ENCODE assay signal across 1 cellular context in genomic region chr9:133994359-133995011, GRCh38.
TF ChIP-seq lines count a peak whose summit lies in the region.

No MANE protein-coding gene starts in this region.

TF ChIP-seq in HepG2, 621 proteins besides CTCF, POLR2A, EP300 and RAD21 (continued from another document and continues in another):
- TF ChIP-seq AHDC1 (CRISPR knock-in tag; IDR thresholded peaks at IDR 0.05; ENCODE audit: borderline replicate concordance) (no peak), ZNF564 (CRISPR knock-in tag; IDR thresholded peaks at IDR 0.05) (no peak), ZNF574 (CRISPR knock-in tag; IDR thresholded peaks at IDR 0.05) (peak; percentile 41; the same call in 1 of the 2 replicates), RXRA (CRISPR knock-in tag; IDR thresholded peaks at IDR 0.05) (0 out of 2 replicates have a peak, but pooled peaks have one; percentile 54), FOXP4 (CRISPR knock-in tag; IDR thresholded peaks at IDR 0.05) (0 out of 2 replicates have a peak, but pooled peaks have one; percentile 7), AKAP8 (CRISPR knock-in tag; IDR thresholded peaks at IDR 0.05) (peak; percentile 30; the same call in 1 of the 2 replicates), SAP130 (CRISPR knock-in tag; IDR thresholded peaks at IDR 0.05; ENCODE audit: low read depth) (peak; percentile 57), TFDP1 (CRISPR knock-in tag; IDR thresholded peaks at IDR 0.05; ENCODE audit: borderline replicate concordance) (0 out of 2 replicates have a peak, but pooled peaks have one; percentile 20), KDM4B (CRISPR knock-in tag; IDR thresholded peaks at IDR 0.05) (0 out of 2 replicates have a peak, but pooled peaks have one; percentile 30), HDAC1 (CRISPR knock-in tag; IDR thresholded peaks at IDR 0.05) (no peak), ZNF580 (CRISPR knock-in tag; IDR thresholded peaks at IDR 0.05; ENCODE audit: borderline replicate concordance, low read depth) (peak; percentile 52; the same call in 1 of the 2 replicates), PATZ1 (CRISPR knock-in tag; IDR thresholded peaks at IDR 0.05) (peak; percentile 68), ZBTB33 (CRISPR knock-in tag; IDR thresholded peaks at IDR 0.05) (peak; percentile 81), ZBTB7B (CRISPR knock-in tag; IDR thresholded peaks at IDR 0.05) (peak; percentile 69; the same call in 1 of the 2 replicates), MXI1 (IDR thresholded peaks at IDR 0.05; ENCODE audit: borderline replicate concordance, low read depth, low read length) (peak; percentile 48; the same call in 1 of the 3 replicates), ETV6 (CRISPR knock-in tag; conservative IDR thresholded peaks at IDR 0.05) (0 out of 2 replicates have a peak, but pooled peaks have one; percentile 46), ZSCAN9 (CRISPR knock-in tag; IDR thresholded peaks at IDR 0.05; ENCODE audit: borderline replicate concordance) (0 out of 2 replicates have a peak, but pooled peaks have one; percentile 20), PRDM15 (CRISPR knock-in tag; IDR thresholded peaks at IDR 0.05) (peak; percentile 51; the same call in 1 of the 2 replicates), SP4 (CRISPR knock-in tag; IDR thresholded peaks at IDR 0.05) (peak; percentile 54), PPARG (CRISPR knock-in tag; conservative IDR thresholded peaks at IDR 0.05) (peak; percentile 51; the same call in 1 of the 2 replicates), CBX5 (CRISPR knock-in tag; IDR thresholded peaks at IDR 0.05; ENCODE audit: borderline replicate concordance) (peak; percentile 23; the same call in 1 of the 2 replicates), RELA (CRISPR knock-in tag; IDR thresholded peaks at IDR 0.05) (0 out of 2 replicates have a peak, but pooled peaks have one; percentile 68), CERS6 (CRISPR knock-in tag; IDR thresholded peaks at IDR 0.05) (no peak), ZNF614 (CRISPR knock-in tag; IDR thresholded peaks at IDR 0.05; ENCODE audit: borderline replicate concordance) (peak; percentile 87; the same call in 1 of the 2 replicates), MAFK (conservative IDR thresholded peaks at IDR 0.05 in 1 of 2, IDR thresholded peaks at IDR 0.05 in 1 of 2; ENCODE audit: low read length in 2 of 2) (no peak), ZNF777 (CRISPR knock-in tag; IDR thresholded peaks at IDR 0.05) (0 out of 2 replicates have a peak, but pooled peaks have one; percentile 22), KLF6 (CRISPR knock-in tag; IDR thresholded peaks at IDR 0.05) (0 out of 2 replicates have a peak, but pooled peaks have one; percentile 38), SMAD1 (CRISPR knock-in tag; IDR thresholded peaks at IDR 0.05; ENCODE audit: borderline replicate concordance, low read depth) (peak; percentile 47; the same call in 1 of the 2 replicates), IKZF4 (CRISPR knock-in tag; IDR thresholded peaks at IDR 0.05; ENCODE audit: borderline replicate concordance, low read depth, not compliant biosample characterization) (no peak), ZNF749 (CRISPR knock-in tag; IDR thresholded peaks at IDR 0.05; ENCODE audit: borderline replicate concordance) (0 out of 2 replicates have a peak, but pooled peaks have one; percentile 53), KDM5B (CRISPR knock-in tag; IDR thresholded peaks at IDR 0.05; ENCODE audit: borderline replicate concordance) (0 out of 2 replicates have a peak, but pooled peaks have one; percentile 25), SP1 (IDR thresholded peaks at IDR 0.05) (no peak), SP1 (CRISPR knock-in tag; IDR thresholded peaks at IDR 0.05) (0 out of 2 replicates have a peak, but pooled peaks have one; percentile 27), HNRNPLL (IDR thresholded peaks at IDR 0.05; ENCODE audit: low read depth, low read length, poor library complexity, severe bottlenecking) (peak; percentile 50), MIXL1 (CRISPR knock-in tag; IDR thresholded peaks at IDR 0.05) (0 out of 2 replicates have a peak, but pooled peaks have one; percentile 15)
